In the genomic region with DNA sequence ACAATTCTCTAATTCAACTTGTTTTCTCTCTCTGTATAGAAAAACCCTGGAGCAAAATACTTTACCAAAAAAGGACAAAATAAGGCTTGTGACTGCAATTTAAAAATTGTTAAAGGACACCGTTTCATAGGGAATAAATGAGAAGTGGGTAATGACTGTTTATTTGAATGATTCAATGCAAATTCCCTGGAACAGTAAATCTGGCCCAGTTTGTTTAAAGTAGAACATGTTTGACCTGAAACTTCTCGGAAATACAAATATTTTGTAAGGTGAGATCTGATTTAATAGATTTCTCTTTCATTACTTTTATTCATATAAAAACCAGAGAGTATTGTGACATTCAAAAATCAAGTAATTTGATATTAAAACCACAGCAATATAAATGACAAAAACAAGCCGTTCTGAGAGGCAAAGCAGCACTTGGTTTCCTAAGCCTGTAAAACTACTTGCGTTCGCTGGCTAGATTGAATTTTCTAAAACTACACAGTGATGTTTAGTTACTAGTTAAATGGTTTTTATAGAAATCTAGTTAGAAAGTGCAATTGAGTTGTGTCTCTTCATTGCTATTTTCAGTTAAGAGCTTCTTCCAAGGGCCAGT, we compare ENCODE assay signal across 14 cellular contexts.
DNase-seq lines count a peak whose midpoint lies in the region; FAIRE-seq and TF ChIP-seq lines count a peak whose summit lies in the region.
"Had no signal": no experiment of that assay in that cellular context is flagged by ENCODE, and none has a peak within 500 bp of the region (broad histone marks: within the 10 kb centered on the region; RNA-seq: fewer than 3 reads in every experiment).

No MANE protein-coding gene starts in this region.

- H3K4me1 ChIP-seq in HUES6 (ENCODE audit: control insufficient read depth, insufficient read depth, low read length) (peaks cover 10% of the 10 kb centered on the region), astrocyte (ENCODE audit: insufficient read depth, low read length) (peaks cover 11% of the 10 kb centered on the region), hepatocyte (ENCODE audit: insufficient read depth) (peaks cover 4% of the 10 kb centered on the region), smooth muscle cell (ENCODE audit: low read depth) (peaks cover 5% of the 10 kb centered on the region)

- H3K4me3 ChIP-seq in HUES6 (ENCODE audit: low read depth, low read length) (no peak overlapping the region), astrocyte (ENCODE audit: insufficient read depth, low read depth, low read length) (no peak overlapping the region), hepatocyte (no peak overlapping the region), smooth muscle cell (no peak overlapping the region), WERI-Rb-1 (ENCODE audit: low read depth, low read length) (no peak overlapping the region), lower leg skin (ENCODE audit: low read depth, poor library complexity, severe bottlenecking) (no peak overlapping the region)

- TF ChIP-seq POLR2A in lower leg skin (IDR thresholded peaks at IDR 0.05), result no peak
- no peak for TF ChIP-seq POLR2A in erythroblast (IDR thresholded peaks at IDR 0.05; ENCODE audit: low read length)

- H3K27ac ChIP-seq in HUES6 (ENCODE audit: low read depth, low read length) (0 out of 2 replicates have a peak overlapping the region, but pooled peaks have one; percentile 10), astrocyte (ENCODE audit: low read depth, low read length) (peak overlapping the region; percentile 90), hepatocyte (peak overlapping the region; percentile 62), smooth muscle cell (ENCODE audit: low read depth) (peak overlapping the region; percentile 96), WERI-Rb-1 (no peak overlapping the region)

- FAIRE-seq in astrocyte (lab: Jason Lieb, UNC), result no peak

- intact Hi-C loops in lower leg skin (cut with DNase I; ENCODE audit: low total_unique reads), result no loop called here

- H3K36me3 Mint-ChIP-seq in astrocyte (ENCODE audit: low read depth, unreplicated experiment), result no peaks in the 10 kb centered on the region
- H3K36me3 Mint-ChIP-seq: naive B cell had no signal

- peaks cover 10% of the 10 kb centered on the region for H3F3A ChIP-seq in smooth muscle cell (ENCODE audit: low read depth)

- H2AFZ ChIP-seq in astrocyte (ENCODE audit: low read depth, low read length) (peak overlapping the region; percentile 52), hepatocyte (no peak overlapping the region), smooth muscle cell (ENCODE audit: low read depth) (no peak overlapping the region)

- H3K79me2 ChIP-seq in astrocyte (ENCODE audit: insufficient read depth, low read length) (no peaks in the 10 kb centered on the region), hepatocyte (no peaks in the 10 kb centered on the region), smooth muscle cell (ENCODE audit: low read depth) (no peaks in the 10 kb centered on the region)

- H3K4me3 Mint-ChIP-seq in astrocyte (ENCODE audit: unreplicated experiment), result no peak overlapping the region
- H3K4me3 Mint-ChIP-seq: activated B cell treated with CpG ODN at 0.5 μM for 24 hours; activated T-cell treated with anti-CD3 and anti-CD28 coated beads, Interleukin-2, amount 50 U/mL, for 4 hours; naive B cell had no signal

- TF ChIP-seq CTCF in astrocyte (IDR thresholded peaks at IDR 0.05; ENCODE audit: insufficient read depth, low read depth, low read length), result no peak
- TF ChIP-seq CTCF in hepatocyte (IDR thresholded peaks at IDR 0.05; ENCODE audit: poor library complexity), result no peak
- no peak for TF ChIP-seq CTCF in smooth muscle cell (IDR thresholded peaks at IDR 0.05; ENCODE audit: borderline replicate concordance, insufficient read depth, poor library complexity, severe bottlenecking)
- no peak for TF ChIP-seq CTCF in WERI-Rb-1 (IDR thresholded peaks at IDR 0.05; ENCODE audit: low read depth, low read length)
- no peak for TF ChIP-seq CTCF in lower leg skin (IDR thresholded peaks at IDR 0.05)

- H4K20me1 ChIP-seq in astrocyte (ENCODE audit: insufficient read depth, low read length), result no peaks in the 10 kb centered on the region
- no peaks in the 10 kb centered on the region for H4K20me1 ChIP-seq in hepatocyte (ENCODE audit: insufficient read depth, poor library complexity, severe bottlenecking)
- H4K20me1 ChIP-seq in smooth muscle cell (ENCODE audit: low read depth), result no peaks in the 10 kb centered on the region

- H3K4me2 ChIP-seq in astrocyte (ENCODE audit: low read length) (peak overlapping the region; percentile 77), hepatocyte (peak overlapping the region; percentile 44), smooth muscle cell (peak overlapping the region; percentile 3)

- DNase-seq in astrocyte (ENCODE audit: low read depth) (no peak), hepatocyte (ENCODE audit: low spot score) (no peak), smooth muscle cell (lab: John Stamatoyannopoulos, UW; ENCODE audit: unreplicated experiment) (no peak), WERI-Rb-1 (no peak), OCI-M2 (lab: John Stamatoyannopoulos, UW; ENCODE audit: unreplicated experiment) (no peak), lower leg skin (ENCODE audit: low spot score in 2 of 2) (no peak), erythroblast (lab: John Stamatoyannopoulos, UW) (no peak)
- DNase-seq: activated B cell treated with CpG ODN at 0.5 μM for 24 hours; activated T-cell treated with anti-CD3 and anti-CD28 coated beads, Interleukin-2, amount 50 U/mL, for 4 hours; GDM1; naive B cell; SHP77 treated with DMSO at 0.1 percent for 48 hours; stimulated activated CD4-positive, alpha-beta T cell treated with anti-CD3 and anti-CD28 coated beads, Interleukin-15, amount 100 ng/mL, for 24 hours had no signal

- peaks cover 15% of the 10 kb centered on the region for H3K27me3 Mint-ChIP-seq in astrocyte (ENCODE audit: low read depth, unreplicated experiment)

- peaks cover 10% of the 10 kb centered on the region for H3K4me1 Mint-ChIP-seq in astrocyte (ENCODE audit: low read depth, unreplicated experiment)
- H3K4me1 Mint-ChIP-seq: activated B cell treated with CpG ODN at 0.5 μM for 24 hours, naive B cell had no signal

- H3K36me3 ChIP-seq in HUES6 (ENCODE audit: control insufficient read depth, insufficient read depth, low read length) (no peaks in the 10 kb centered on the region), astrocyte (ENCODE audit: insufficient read depth, low read length) (no peaks in the 10 kb centered on the region), hepatocyte (replicated peaks; ENCODE audit: insufficient read depth, low read depth) (no peaks in the 10 kb centered on the region), smooth muscle cell (ENCODE audit: low read depth) (no peaks in the 10 kb centered on the region), WERI-Rb-1 (no peaks in the 10 kb centered on the region)

- H3K27me3 ChIP-seq in HUES6 (ENCODE audit: control insufficient read depth, insufficient read depth, low read length), result no peaks in the 10 kb centered on the region
- H3K27me3 ChIP-seq in astrocyte (ENCODE audit: insufficient read depth, low read length), result peaks cover 2% of the 10 kb centered on the region
- no peaks in the 10 kb centered on the region for H3K27me3 ChIP-seq in hepatocyte
- H3K27me3 ChIP-seq in smooth muscle cell (ENCODE audit: low read depth), result no peaks in the 10 kb centered on the region
- no peaks in the 10 kb centered on the region for H3K27me3 ChIP-seq in WERI-Rb-1 (ENCODE audit: insufficient read depth, low read depth, severe bottlenecking)

- H3K27ac Mint-ChIP-seq in astrocyte (ENCODE audit: unreplicated experiment), result peak overlapping the region; percentile 94
- H3K27ac Mint-ChIP-seq: activated B cell treated with CpG ODN at 0.5 μM for 24 hours, naive B cell had no signal

- H3K9me3 Mint-ChIP-seq in astrocyte (ENCODE audit: unreplicated experiment), result peaks cover 5% of the 10 kb centered on the region
- H3K9me3 Mint-ChIP-seq: activated B cell treated with CpG ODN at 0.5 μM for 24 hours; activated T-cell treated with anti-CD3 and anti-CD28 coated beads, Interleukin-2, amount 50 U/mL, for 4 hours; naive B cell had no signal

- no peaks in the 10 kb centered on the region for H3K9me2 ChIP-seq in hepatocyte (replicated peaks; ENCODE audit: insufficient read depth)

- no peak overlapping the region for H3K9ac ChIP-seq in HUES6 (ENCODE audit: low read length)
- H3K9ac ChIP-seq in astrocyte (ENCODE audit: low read length), result peak overlapping the region; percentile 77
- H3K9ac ChIP-seq in smooth muscle cell (ENCODE audit: low read depth), result peak overlapping the region; percentile 23

- WGBS in hepatocyte (ENCODE audit: low lambda C conversion rate, missing lambda C conversion rate), result 49% methylated on average over 5 of the region's 5 CpGs
- 32% methylated on average over 5 of the region's 5 CpGs for WGBS in smooth muscle cell (ENCODE audit: low lambda C conversion rate)
- whole genome bisulfite sequencing in lower leg skin, 2 donors, result 70 to 71% methylated on average over 5 of the region's 5 CpGs

- no peaks in the 10 kb centered on the region for H3K9me3 ChIP-seq in HUES6 (ENCODE audit: control insufficient read depth, insufficient read depth, low read depth, low read length)
- H3K9me3 ChIP-seq in astrocyte (ENCODE audit: insufficient read depth, low read depth, low read length), result no peaks in the 10 kb centered on the region
- H3K9me3 ChIP-seq in hepatocyte (ENCODE audit: low read depth), result no peaks in the 10 kb centered on the region
- no peaks in the 10 kb centered on the region for H3K9me3 ChIP-seq in smooth muscle cell (replicated peaks; ENCODE audit: low read depth)
- no peaks in the 10 kb centered on the region for H3K9me3 ChIP-seq in WERI-Rb-1 (ENCODE audit: severe bottlenecking)

Comparison
In these comparisons a context has a peak if more than half of its experiments do, and no peak if none do; other contexts are left out.
1. H3K4me2 ChIP-seq: peak in every context shown above with its lines; median percentile 77 in astrocyte; 44 in hepatocyte; 3 in smooth muscle cell.